In the genomic region with DNA sequence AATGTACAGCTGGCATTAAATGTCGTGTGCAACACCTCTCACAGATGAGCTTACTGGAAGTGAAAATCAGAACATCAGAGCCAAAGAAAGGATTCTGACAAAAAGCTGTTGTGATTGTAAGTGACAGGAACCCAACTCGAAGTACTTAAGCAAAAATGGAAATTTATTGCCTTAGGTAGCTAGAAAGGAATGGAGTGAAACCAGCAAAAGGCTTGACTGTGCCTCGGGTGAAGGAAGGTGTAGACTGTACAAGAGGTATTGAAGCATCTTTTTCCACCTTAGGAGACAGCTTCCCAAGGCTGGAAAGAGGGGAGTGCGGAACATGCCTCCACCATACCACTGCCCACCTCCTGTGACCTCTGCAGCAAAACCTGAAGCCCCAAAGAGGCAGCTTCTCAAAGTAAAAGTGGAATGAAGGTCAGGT, we compare ENCODE assay signal across 1 cellular context.
TF ChIP-seq lines count a peak whose summit lies in the region.

No MANE protein-coding gene starts in this region.

TF ChIP-seq in HCT116, 20 proteins besides CTCF, POLR2A, EP300 and RAD21 (continued from another document):
- TF ChIP-seq, protein P1, sequence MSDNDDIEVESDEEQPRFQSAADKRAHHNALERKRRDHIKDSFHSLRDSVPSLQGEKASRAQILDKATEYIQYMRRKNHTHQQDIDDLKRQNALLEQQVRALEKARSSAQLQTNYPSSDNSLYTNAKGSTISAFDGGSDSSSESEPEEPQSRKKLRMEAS (IDR thresholded peaks at IDR 0.05): no peak
- TF ChIP-seq ELF1 (IDR thresholded peaks at IDR 0.05; ENCODE audit: borderline replicate concordance, low read depth) (no peak), POLR2AphosphoS5 (IDR thresholded peaks at IDR 0.05; ENCODE audit: low read depth, low read length) (no peak), EZH2phosphoT487 (IDR thresholded peaks at IDR 0.05; ENCODE audit: borderline replicate concordance) (no peak), SP1 (IDR thresholded peaks at IDR 0.05; ENCODE audit: low read depth) (no peak), CEBPB (IDR thresholded peaks at IDR 0.05; ENCODE audit: low read depth) (no peak), SIN3A (IDR thresholded peaks at IDR 0.05; ENCODE audit: low read depth) (no peak), JUND (IDR thresholded peaks at IDR 0.05) (no peak), YY1 (IDR thresholded peaks at IDR 0.05; ENCODE audit: extremely low read depth, insufficient replicate concordance, low read depth, low read length) (no peak)
- TF ChIP-seq, protein P2, sequence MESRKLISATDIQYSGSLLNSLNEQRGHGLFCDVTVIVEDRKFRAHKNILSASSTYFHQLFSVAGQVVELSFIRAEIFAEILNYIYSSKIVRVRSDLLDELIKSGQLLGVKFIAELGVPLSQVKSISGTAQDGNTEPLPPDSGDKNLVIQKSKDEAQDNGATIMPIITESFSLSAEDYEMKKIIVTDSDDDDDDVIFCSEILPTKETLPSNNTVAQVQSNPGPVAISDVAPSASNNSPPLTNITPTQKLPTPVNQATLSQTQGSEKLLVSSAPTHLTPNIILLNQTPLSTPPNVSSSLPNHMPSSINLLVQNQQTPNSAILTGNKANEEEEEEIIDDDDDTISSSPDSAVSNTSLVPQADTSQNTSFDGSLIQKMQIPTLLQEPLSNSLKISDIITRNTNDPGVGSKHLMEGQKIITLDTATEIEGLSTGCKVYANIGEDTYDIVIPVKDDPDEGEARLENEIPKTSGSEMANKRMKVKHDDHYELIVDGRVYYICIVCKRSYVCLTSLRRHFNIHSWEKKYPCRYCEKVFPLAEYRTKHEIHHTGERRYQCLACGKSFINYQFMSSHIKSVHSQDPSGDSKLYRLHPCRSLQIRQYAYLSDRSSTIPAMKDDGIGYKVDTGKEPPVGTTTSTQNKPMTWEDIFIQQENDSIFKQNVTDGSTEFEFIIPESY (IDR thresholded peaks at IDR 0.05; ENCODE audit: extremely low read depth, insufficient replicate concordance, low read length): no peak
